8 cellular contexts compared by ENCODE assay signal in the genomic region with DNA sequence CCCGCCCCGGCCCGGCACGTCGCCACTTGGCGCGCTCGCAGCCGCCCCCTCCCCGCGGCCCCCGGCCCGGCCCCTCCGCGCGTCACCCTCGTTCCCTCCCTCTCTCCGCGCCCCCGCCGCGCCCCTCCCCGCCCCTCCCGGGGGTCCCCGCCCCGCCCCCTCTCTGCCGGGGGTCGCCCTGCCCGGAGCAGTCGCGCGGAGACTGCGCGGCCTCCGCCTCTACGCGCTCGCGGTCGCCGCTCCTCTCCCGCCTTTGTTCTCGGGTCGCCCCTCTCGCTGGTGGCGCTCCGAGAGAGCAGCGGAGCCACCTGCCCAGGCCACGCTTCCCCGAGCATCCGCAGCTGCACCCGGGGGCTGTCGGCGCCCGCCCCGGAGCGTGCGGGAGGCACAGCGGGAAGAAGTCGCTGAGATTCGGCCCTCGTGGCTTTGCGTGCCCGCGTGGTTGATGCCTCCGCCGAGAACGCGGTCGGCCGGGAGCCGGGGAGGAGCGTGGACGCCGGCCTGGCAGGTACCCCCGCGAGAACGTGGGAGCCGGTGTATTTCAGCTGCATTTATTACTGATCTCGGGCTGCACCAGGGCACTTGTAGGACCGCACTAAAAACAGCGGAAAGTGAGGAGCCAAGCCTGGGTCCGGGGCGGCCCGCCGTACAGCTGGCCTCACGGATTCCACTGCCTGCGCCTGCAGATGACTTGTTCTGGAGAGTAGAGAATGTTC. TPM values are rescaled to one million over a fixed set of nuclear protein-coding genes. Genes with fewer than 3 reads are reported as not detected.
DNase-seq lines count a peak whose midpoint lies in the region; ATAC-seq and TF ChIP-seq lines count a peak whose summit lies in the region.

No MANE protein-coding gene starts in this region.

- peak; percentile 37 for ATAC-seq in HG03439 (IDR thresholded peaks at IDR 0.05; ENCODE audit: unreplicated experiment)

- H3K4me1 Mint-ChIP-seq in activated naive CD4-positive, alpha-beta T cell treated with anti-CD3 and anti-CD28 coated beads for 36 hours (ENCODE audit: low read depth) = peaks cover 35% of the 10 kb centered on the region

- CTCF ChIA-PET in activated naive CD4-positive, alpha-beta T cell treated with anti-CD3 and anti-CD28 coated beads for 36 hours (lab: Charles Lee) = no interaction called here

- no peaks in the 10 kb centered on the region for H3K9me3 ChIP-seq in osteoblast (ENCODE audit: low read depth, low read length)
- no peaks in the 10 kb centered on the region for H3K9me3 ChIP-seq in tibial nerve

- peak overlapping the region; percentile 77 for H3K4me3 ChIP-seq in osteoblast (ENCODE audit: insufficient read depth, low read length)
- peak overlapping the region; percentile 61 to 79 (median 70) for H3K4me3 ChIP-seq in tibial nerve

- WGBS in tibial nerve, 2 donors = 1% methylated on average over 28 of the region's 88 CpGs; no CpG with 5 or more reads in 1 of the 2 donors

- H3K27me3 Mint-ChIP-seq in activated naive CD4-positive, alpha-beta T cell treated with anti-CD3 and anti-CD28 coated beads for 36 hours (ENCODE audit: low read depth) = no peaks in the 10 kb centered on the region

- peaks cover 28% of the 10 kb centered on the region for H3K79me2 ChIP-seq in osteoblast (ENCODE audit: insufficient read depth, low read length)

- TF ChIP-seq EP300 in tibial nerve (IDR thresholded peaks at IDR 0.05) = peak in 1 of 2 donors; percentile 76

- H3K27ac ChIP-seq in osteoblast (ENCODE audit: low read depth, low read length) (peak overlapping the region; percentile 89), tibial nerve (peak overlapping the region; percentile 87 to 98 (median 96))

- H3K4me1 ChIP-seq in osteoblast (ENCODE audit: insufficient read depth, low read length) (peaks cover 15% of the 10 kb centered on the region), tibial nerve (peaks cover 4 to 47% (median 14%) of the 10 kb centered on the region in 4 donors)

- peak overlapping the region; percentile 76 for H3K27ac Mint-ChIP-seq in activated naive CD4-positive, alpha-beta T cell treated with anti-CD3 and anti-CD28 coated beads for 36 hours

- H3K36me3 ChIP-seq in osteoblast (ENCODE audit: insufficient read depth, low read length) (peaks cover 3% of the 10 kb centered on the region), tibial nerve (no peaks in the 10 kb centered on the region)

- peaks cover 13% of the 10 kb centered on the region for H4K20me1 ChIP-seq in osteoblast (ENCODE audit: insufficient read depth, low read length)

- peak; percentile 49 for TF ChIP-seq POLR2A in Raji (IDR thresholded peaks at IDR 0.05; ENCODE audit: insufficient read depth, low read depth, low read length)
- peak in 1 of 2 donors; percentile 43 for TF ChIP-seq POLR2A in tibial nerve (IDR thresholded peaks at IDR 0.05)

- H3K36me3 Mint-ChIP-seq in activated naive CD4-positive, alpha-beta T cell treated with anti-CD3 and anti-CD28 coated beads for 36 hours (ENCODE audit: low read depth) = peaks cover 12% of the 10 kb centered on the region

- no peaks in the 10 kb centered on the region for H3K27me3 ChIP-seq in osteoblast (ENCODE audit: insufficient read depth, low read length)
- no peaks in the 10 kb centered on the region for H3K27me3 ChIP-seq in tibial nerve

- no peaks in the 10 kb centered on the region for H3K9me3 Mint-ChIP-seq in activated naive CD4-positive, alpha-beta T cell treated with anti-CD3 and anti-CD28 coated beads for 36 hours

- TF ChIP-seq CTCF in osteoblast (IDR thresholded peaks at IDR 0.05; ENCODE audit: extremely low read depth, low read depth, low read length) (no peak), tibial nerve (IDR thresholded peaks at IDR 0.05) (no peak)

- DNase-seq in C1 segment of cervical spinal cord (lab: John Stamatoyannopoulos, UW) (peak in 13 of 14 donors; percentile 13 to 81 (median 62)), GM19238 (ENCODE audit: insufficient read length, low spot score) (peak; percentile 50), globus pallidus (ENCODE audit: low spot score) (peak; percentile 37), osteoblast (ENCODE audit: insufficient read length, low spot score, missing footprints) (peak; percentile 92), tibial nerve (ENCODE audit: low spot score in 2 of 2) (peak in 1 of 2 donors; percentile 19)
- DNase-seq in activated naive CD4-positive, alpha-beta T cell treated with anti-CD3 and anti-CD28 coated beads for 36 hours = peak; percentile 57

- intact Hi-C loops in activated naive CD4-positive, alpha-beta T cell treated with anti-CD3 and anti-CD28 coated beads for 36 hours (cut with micrococcal nuclease) = no loop called here

- peak overlapping the region; percentile 86 for H3K4me2 ChIP-seq in osteoblast (ENCODE audit: insufficient read depth, low read length)

- peak overlapping the region; percentile 76 for H2AFZ ChIP-seq in osteoblast (ENCODE audit: low read length)

- H3K4me3 Mint-ChIP-seq in activated naive CD4-positive, alpha-beta T cell treated with anti-CD3 and anti-CD28 coated beads for 36 hours = peak overlapping the region; percentile 80

RNA-seq across cellular contexts. Expression of gene PHF10, which starts 0.4 kb away (rescaled TPM):
- 10 to 100 TPM; 72.9 to 74.2 TPM for total RNA-seq in activated naive CD4-positive, alpha-beta T cell treated with anti-CD3 and anti-CD28 coated beads for 36 hours
- total RNA-seq in osteoblast (14.7 and 21.0 TPM in 2 replicates), tibial nerve (10 to 100 TPM; 48.3 to 54.5 (median 51.4) TPM)

RNA-seq across cellular contexts. Expression of gene C6orf120, which starts 22.8 kb away (rescaled TPM):
- 10 to 100 TPM; 10.7 to 11.7 TPM for total RNA-seq in activated naive CD4-positive, alpha-beta T cell treated with anti-CD3 and anti-CD28 coated beads for 36 hours
- total RNA-seq in osteoblast (53.0 and 54.3 TPM in 2 replicates), tibial nerve (10 to 100 TPM; 42.0 to 47.5 (median 45.0) TPM)

RNA-seq across cellular contexts. Expression of gene WDR27, which starts 22.9 kb away (rescaled TPM):
- 10 to 100 TPM; 37.9 to 38.3 TPM for total RNA-seq in activated naive CD4-positive, alpha-beta T cell treated with anti-CD3 and anti-CD28 coated beads for 36 hours
- total RNA-seq in osteoblast (23.9 and 29.8 TPM in 2 replicates), tibial nerve (10 to 100 TPM; 33.9 to 57.5 (median 52.5) TPM)

RNA-seq across cellular contexts. Expression of gene DYNLT2, which starts 26.7 kb away (rescaled TPM):
- 1 to 10 TPM; 2.9 to 3.1 TPM for total RNA-seq in activated naive CD4-positive, alpha-beta T cell treated with anti-CD3 and anti-CD28 coated beads for 36 hours
- 1.8 and 2.2 TPM in 2 replicates for total RNA-seq in osteoblast
- total RNA-seq in tibial nerve = 1 to 10 TPM; 2.2 to 8.4 (median 5.4) TPM

RNA-seq across cellular contexts. Expression of gene ERMARD, which starts 26.7 kb away (rescaled TPM):
- 10 to 100 TPM; 21.1 to 22.8 TPM for total RNA-seq in activated naive CD4-positive, alpha-beta T cell treated with anti-CD3 and anti-CD28 coated beads for 36 hours
- 21.4 and 23.3 TPM in 2 replicates for total RNA-seq in osteoblast
- total RNA-seq in tibial nerve = 10 to 100 TPM; 27.4 to 58.3 (median 41.6) TPM
